ENCODE assay signal across 8 cellular contexts in genomic region chr3:136194409-136195257, GRCh38. TPM values are rescaled to one million over a fixed set of nuclear protein-coding genes. Genes with fewer than 3 reads are reported as not detected.
DNase-seq lines count a peak whose midpoint lies in the region; ATAC-seq, FAIRE-seq and TF ChIP-seq lines count a peak whose summit lies in the region.

No MANE protein-coding gene starts in this region.

- H3K36me3 ChIP-seq in HUES64 (ENCODE audit: insufficient read depth, low read length) (no peaks in the 10 kb centered on the region), bronchial epithelial cell (ENCODE audit: control insufficient read depth, insufficient read depth, low read length) (no peaks in the 10 kb centered on the region)

- peaks cover 20% of the 10 kb centered on the region for H3K4me1 ChIP-seq in HUES64 (ENCODE audit: insufficient read depth, low read length)

- CTCF ChIA-PET in AG04449 (lab: Yijun Ruan, JAX) = interaction anchor here (1.1 kb wide), 1 partner anchor 13 kb away, joined by 3 read pairs; no protein-coding TSS in a partner anchor

- H3K9me3 ChIP-seq in HUES64 (ENCODE audit: insufficient read depth, low read depth, low read length) = peaks cover 5% of the 10 kb centered on the region; the same call in 1 of the 2 replicates

- DNase-seq in AG04449 (ENCODE audit: low read depth, low spot score) (no peak), bronchial epithelial cell (ENCODE audit: low read depth) (peak; percentile 19), left lobe of liver (ENCODE audit: low spot score) (peak; percentile 63), NCI-H187 (lab: John Stamatoyannopoulos, UW) (no peak)
- DNase-seq in stimulated activated CD4-positive, alpha-beta T cell treated with anti-CD3 and anti-CD28 coated beads, TNF-alpha, amount 100 ng/mL, for 24 hours (ENCODE audit: low read depth in 3 of 3) = peak; percentile 41 to 64 (median 59)

- POLR2A ChIA-PET in AG04449 (lab: Yijun Ruan, JAX) = interaction anchor here (1.0 to 2.4 kb wide), 4 partner anchors 56 to 558 kb away, joined by 3 to 14 read pairs (median 4); partner anchors contain the start of gene STAG1

- no peak for ATAC-seq in left lobe of liver
- ATAC-seq in GM21737 (IDR thresholded peaks at IDR 0.05; ENCODE audit: unreplicated experiment) = no peak

- H3K27ac ChIP-seq in HUES64 (ENCODE audit: low read depth, low read length) = peak overlapping the region; percentile 99

- TF ChIP-seq CTCF in AG04449 (IDR thresholded peaks at IDR 0.05; ENCODE audit: insufficient read depth, low read length, missing control alignments) (no peak), WI38 (IDR thresholded peaks at IDR 0.05; ENCODE audit: low read depth, low read length) (no peak), bronchial epithelial cell (IDR thresholded peaks at IDR 0.05; ENCODE audit: insufficient read depth, low read length, severe bottlenecking) (no peak)

- peak overlapping the region; percentile 84 for H3K9ac ChIP-seq in HUES64 (ENCODE audit: low read depth, low read length)

- peak overlapping the region; percentile 80 for H3K4me3 ChIP-seq in AG04449 (ENCODE audit: low read depth, low read length)
- H3K4me3 ChIP-seq in HUES64 (ENCODE audit: low read length) = peak overlapping the region; percentile 98
- peak overlapping the region; percentile 97 for H3K4me3 ChIP-seq in WI38 (ENCODE audit: low read depth, low read length)
- H3K4me3 ChIP-seq in bronchial epithelial cell (ENCODE audit: low read depth, low read length) = peak overlapping the region; percentile 65

- under 1% methylated on average over 47 of the region's 47 CpGs for WGBS in HUES64

- H3K27me3 ChIP-seq in HUES64 (ENCODE audit: insufficient read depth, low read length) = no peaks in the 10 kb centered on the region
- no peaks in the 10 kb centered on the region for H3K27me3 ChIP-seq in bronchial epithelial cell (ENCODE audit: control insufficient read depth, insufficient read depth, low read length)

- no peak for FAIRE-seq in bronchial epithelial cell (lab: Jason Lieb, UNC)

RNA-seq across cellular contexts. Expression of gene MSL2, which starts 1.5 kb away (rescaled TPM):
- 23.3 TPM for polyA plus RNA-seq in HUES64 (2013, experiment 1 of 2)
- polyA plus RNA-seq in HUES64 (2013, experiment 2 of 2) = 26.6 TPM
- total RNA-seq in bronchial epithelial cell = 7.4 and 8.1 TPM in 2 replicates
- total RNA-seq in left lobe of liver = 14.5 TPM

RNA-seq across cellular contexts. Expression of gene PCCB, which starts 55.5 kb away (rescaled TPM):
- 40.5 TPM for polyA plus RNA-seq in HUES64 (2013, experiment 1 of 2)
- polyA plus RNA-seq in HUES64 (2013, experiment 2 of 2) = 49.8 TPM
- total RNA-seq in bronchial epithelial cell (56.7 and 62.1 TPM in 2 replicates), left lobe of liver (122 TPM)

Comparison
In these comparisons a context has a peak if more than half of its experiments do, and no peak if none do; other contexts are left out.
1. DNase-seq: peak in bronchial epithelial cell (single experiment), left lobe of liver (single experiment) and stimulated activated CD4-positive, alpha-beta T cell treated with anti-CD3 and anti-CD28 coated beads, TNF-alpha, amount 100 ng/mL, for 24 hours (3 of 3); none in AG04449 (single experiment) and NCI-H187 (0 of 2).
2. Peak in every context shown above with its lines, with median percentiles within 50 percentile points of each other: H3K4me3 ChIP-seq.